ENCODE assay signal across 3 cellular contexts in the genomic region with DNA sequence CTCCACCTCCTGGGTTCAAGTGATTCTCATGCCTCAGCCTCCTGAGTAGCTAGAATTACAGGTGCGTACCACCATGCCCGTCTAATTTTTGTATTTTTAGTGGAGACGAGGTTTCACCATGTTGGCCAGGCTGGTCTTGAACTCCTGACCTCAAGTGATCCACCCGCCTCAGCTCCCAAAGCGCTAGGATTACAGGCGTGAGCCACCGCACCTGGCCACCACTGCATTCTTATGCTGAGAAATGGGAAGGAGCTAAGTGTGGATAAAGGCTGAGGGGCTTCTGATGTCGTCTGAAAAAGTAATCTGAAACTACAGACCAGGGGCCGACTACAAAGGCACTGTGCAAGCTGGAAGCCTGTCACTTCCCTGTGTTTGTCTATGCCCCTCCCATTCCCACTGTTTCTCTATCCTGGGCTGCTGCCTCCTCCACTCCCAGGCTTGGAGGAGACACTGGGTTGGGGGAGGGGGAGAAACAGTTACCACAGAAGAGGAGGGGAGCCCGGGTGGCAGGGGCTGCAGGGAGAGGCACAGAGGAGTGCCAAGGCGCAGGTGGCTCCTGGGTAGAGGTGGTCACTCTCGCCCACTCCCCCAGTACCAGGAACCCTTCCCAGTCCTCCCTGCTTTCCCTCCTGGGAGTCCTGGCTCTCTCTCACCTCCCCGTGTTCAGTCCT.
TF ChIP-seq lines count a peak whose summit lies in the region.

No MANE protein-coding gene starts in this region.

TF ChIP-seq in A549, 52 proteins besides CTCF, POLR2A, EP300 and RAD21:
- TF ChIP-seq MAFK (IDR thresholded peaks at IDR 0.05; ENCODE audit: partially characterized antibody) (no peak), FOSL2 (IDR thresholded peaks at IDR 0.05) (no peak), FOSL2 (CRISPR knock-in tag; IDR thresholded peaks at IDR 0.05) (no peak), CHD2 (IDR thresholded peaks at IDR 0.05; ENCODE audit: low read length, partially characterized antibody) (no peak), HOXB13 (CRISPR knock-in tag; IDR thresholded peaks at IDR 0.05; ENCODE audit: low read depth) (no peak), HOXA7 (CRISPR knock-in tag; IDR thresholded peaks at IDR 0.05) (no peak), FOSB (CRISPR knock-in tag; IDR thresholded peaks at IDR 0.05) (no peak)
TF ChIP-seq in A549: peak in this region for 0.

TF ChIP-seq in GM23338, 12 proteins besides CTCF, POLR2A, EP300 and RAD21 (continues in another document):
- TF ChIP-seq EZH2 (IDR thresholded peaks at IDR 0.05; ENCODE audit: low read depth, unreplicated experiment), result no peak
- no peak for TF ChIP-seq ZNF331 (CRISPR knock-in tag; IDR thresholded peaks at IDR 0.05; ENCODE audit: low read depth)
- TF ChIP-seq ZNF114 (CRISPR knock-in tag; IDR thresholded peaks at IDR 0.05), result no peak
- no peak for TF ChIP-seq STAT1 (IDR thresholded peaks at IDR 0.05; ENCODE audit: unreplicated experiment)
- TF ChIP-seq EZH2phosphoT487 (IDR thresholded peaks at IDR 0.05; ENCODE audit: unreplicated experiment), result no peak
- TF ChIP-seq JUNB (IDR thresholded peaks at IDR 0.05; ENCODE audit: unreplicated experiment), result no peak
- TF ChIP-seq, protein P1, sequence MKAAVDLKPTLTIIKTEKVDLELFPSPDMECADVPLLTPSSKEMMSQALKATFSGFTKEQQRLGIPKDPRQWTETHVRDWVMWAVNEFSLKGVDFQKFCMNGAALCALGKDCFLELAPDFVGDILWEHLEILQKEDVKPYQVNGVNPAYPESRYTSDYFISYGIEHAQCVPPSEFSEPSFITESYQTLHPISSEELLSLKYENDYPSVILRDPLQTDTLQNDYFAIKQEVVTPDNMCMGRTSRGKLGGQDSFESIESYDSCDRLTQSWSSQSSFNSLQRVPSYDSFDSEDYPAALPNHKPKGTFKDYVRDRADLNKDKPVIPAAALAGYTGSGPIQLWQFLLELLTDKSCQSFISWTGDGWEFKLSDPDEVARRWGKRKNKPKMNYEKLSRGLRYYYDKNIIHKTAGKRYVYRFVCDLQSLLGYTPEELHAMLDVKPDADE (IDR thresholded peaks at IDR 0.05), result no peak
- no peak for TF ChIP-seq CREB1 (CRISPR knock-in tag; IDR thresholded peaks at IDR 0.05; ENCODE audit: low read depth)
- TF ChIP-seq, protein P2, sequence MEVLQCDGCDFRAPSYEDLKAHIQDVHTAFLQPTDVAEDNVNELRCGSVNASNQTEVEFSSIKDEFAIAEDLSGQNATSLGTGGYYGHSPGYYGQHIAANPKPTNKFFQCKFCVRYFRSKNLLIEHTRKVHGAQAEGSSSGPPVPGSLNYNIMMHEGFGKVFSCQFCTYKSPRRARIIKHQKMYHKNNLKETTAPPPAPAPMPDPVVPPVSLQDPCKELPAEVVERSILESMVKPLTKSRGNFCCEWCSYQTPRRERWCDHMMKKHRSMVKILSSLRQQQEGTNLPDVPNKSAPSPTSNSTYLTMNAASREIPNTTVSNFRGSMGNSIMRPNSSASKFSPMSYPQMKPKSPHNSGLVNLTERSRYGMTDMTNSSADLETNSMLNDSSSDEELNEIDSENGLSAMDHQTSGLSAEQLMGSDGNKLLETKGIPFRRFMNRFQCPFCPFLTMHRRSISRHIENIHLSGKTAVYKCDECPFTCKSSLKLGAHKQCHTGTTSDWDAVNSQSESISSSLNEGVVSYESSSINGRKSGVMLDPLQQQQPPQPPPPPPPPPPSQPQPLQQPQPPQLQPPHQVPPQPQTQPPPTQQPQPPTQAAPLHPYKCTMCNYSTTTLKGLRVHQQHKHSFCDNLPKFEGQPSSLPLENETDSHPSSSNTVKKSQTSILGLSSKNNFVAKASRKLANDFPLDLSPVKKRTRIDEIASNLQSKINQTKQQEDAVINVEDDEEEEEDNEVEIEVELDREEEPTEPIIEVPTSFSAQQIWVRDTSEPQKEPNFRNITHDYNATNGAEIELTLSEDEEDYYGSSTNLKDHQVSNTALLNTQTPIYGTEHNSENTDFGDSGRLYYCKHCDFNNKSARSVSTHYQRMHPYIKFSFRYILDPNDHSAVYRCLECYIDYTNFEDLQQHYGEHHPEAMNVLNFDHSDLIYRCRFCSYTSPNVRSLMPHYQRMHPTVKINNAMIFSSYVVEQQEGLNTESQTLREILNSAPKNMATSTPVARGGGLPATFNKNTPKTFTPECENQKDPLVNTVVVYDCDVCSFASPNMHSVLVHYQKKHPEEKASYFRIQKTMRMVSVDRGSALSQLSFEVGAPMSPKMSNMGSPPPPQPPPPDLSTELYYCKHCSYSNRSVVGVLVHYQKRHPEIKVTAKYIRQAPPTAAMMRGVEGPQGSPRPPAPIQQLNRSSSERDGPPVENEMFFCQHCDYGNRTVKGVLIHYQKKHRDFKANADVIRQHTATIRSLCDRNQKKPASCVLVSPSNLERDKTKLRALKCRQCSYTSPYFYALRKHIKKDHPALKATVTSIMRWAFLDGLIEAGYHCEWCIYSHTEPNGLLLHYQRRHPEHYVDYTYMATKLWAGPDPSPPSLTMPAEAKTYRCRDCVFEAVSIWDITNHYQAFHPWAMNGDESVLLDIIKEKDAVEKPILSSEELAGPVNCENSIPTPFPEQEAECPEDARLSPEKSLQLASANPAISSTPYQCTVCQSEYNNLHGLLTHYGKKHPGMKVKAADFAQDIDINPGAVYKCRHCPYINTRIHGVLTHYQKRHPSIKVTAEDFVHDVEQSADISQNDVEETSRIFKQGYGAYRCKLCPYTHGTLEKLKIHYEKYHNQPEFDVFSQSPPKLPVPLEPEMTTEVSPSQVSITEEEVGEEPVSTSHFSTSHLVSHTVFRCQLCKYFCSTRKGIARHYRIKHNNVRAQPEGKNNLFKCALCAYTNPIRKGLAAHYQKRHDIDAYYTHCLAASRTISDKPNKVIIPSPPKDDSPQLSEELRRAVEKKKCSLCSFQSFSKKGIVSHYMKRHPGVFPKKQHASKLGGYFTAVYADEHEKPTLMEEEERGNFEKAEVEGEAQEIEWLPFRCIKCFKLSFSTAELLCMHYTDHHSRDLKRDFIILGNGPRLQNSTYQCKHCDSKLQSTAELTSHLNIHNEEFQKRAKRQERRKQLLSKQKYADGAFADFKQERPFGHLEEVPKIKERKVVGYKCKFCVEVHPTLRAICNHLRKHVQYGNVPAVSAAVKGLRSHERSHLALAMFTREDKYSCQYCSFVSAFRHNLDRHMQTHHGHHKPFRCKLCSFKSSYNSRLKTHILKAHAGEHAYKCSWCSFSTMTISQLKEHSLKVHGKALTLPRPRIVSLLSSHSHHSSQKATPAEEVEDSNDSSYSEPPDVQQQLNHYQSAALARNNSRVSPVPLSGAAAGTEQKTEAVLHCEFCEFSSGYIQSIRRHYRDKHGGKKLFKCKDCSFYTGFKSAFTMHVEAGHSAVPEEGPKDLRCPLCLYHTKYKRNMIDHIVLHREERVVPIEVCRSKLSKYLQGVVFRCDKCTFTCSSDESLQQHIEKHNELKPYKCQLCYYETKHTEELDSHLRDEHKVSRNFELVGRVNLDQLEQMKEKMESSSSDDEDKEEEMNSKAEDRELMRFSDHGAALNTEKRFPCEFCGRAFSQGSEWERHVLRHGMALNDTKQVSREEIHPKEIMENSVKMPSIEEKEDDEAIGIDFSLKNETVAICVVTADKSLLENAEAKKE (CRISPR knock-in tag; IDR thresholded peaks at IDR 0.05), result no peak
- TF ChIP-seq NANOG (IDR thresholded peaks at IDR 0.05; ENCODE audit: borderline replicate concordance), result no peak
- no peak for TF ChIP-seq POLR2AphosphoS5 (IDR thresholded peaks at IDR 0.05; ENCODE audit: low read depth)

TF ChIP-seq in WTC11, 78 proteins besides CTCF, POLR2A, EP300 and RAD21:
- TF ChIP-seq ZNF317 (CRISPR knock-in tag; IDR thresholded peaks at IDR 0.05; ENCODE audit: borderline replicate concordance, low read depth), result no peak
- TF ChIP-seq ATF1 (CRISPR knock-in tag; IDR thresholded peaks at IDR 0.05), result no peak
- TF ChIP-seq, protein P3, sequence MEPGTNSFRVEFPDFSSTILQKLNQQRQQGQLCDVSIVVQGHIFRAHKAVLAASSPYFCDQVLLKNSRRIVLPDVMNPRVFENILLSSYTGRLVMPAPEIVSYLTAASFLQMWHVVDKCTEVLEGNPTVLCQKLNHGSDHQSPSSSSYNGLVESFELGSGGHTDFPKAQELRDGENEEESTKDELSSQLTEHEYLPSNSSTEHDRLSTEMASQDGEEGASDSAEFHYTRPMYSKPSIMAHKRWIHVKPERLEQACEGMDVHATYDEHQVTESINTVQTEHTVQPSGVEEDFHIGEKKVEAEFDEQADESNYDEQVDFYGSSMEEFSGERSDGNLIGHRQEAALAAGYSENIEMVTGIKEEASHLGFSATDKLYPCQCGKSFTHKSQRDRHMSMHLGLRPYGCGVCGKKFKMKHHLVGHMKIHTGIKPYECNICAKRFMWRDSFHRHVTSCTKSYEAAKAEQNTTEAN (CRISPR knock-in tag; IDR thresholded peaks at IDR 0.05), result no peak
- TF ChIP-seq SOX15 (CRISPR knock-in tag; IDR thresholded peaks at IDR 0.05), result no peak
- TF ChIP-seq NFYB (CRISPR knock-in tag; conservative IDR thresholded peaks at IDR 0.05; ENCODE audit: low read depth), result no peak
- TF ChIP-seq NFE2L1 (CRISPR knock-in tag; IDR thresholded peaks at IDR 0.05), result no peak
- no peak for TF ChIP-seq TP53 (CRISPR knock-in tag; IDR thresholded peaks at IDR 0.05)
- no peak for TF ChIP-seq ZNF423 (CRISPR knock-in tag; IDR thresholded peaks at IDR 0.05)
